14 cellular contexts compared by ENCODE assay signal in the genomic region with DNA sequence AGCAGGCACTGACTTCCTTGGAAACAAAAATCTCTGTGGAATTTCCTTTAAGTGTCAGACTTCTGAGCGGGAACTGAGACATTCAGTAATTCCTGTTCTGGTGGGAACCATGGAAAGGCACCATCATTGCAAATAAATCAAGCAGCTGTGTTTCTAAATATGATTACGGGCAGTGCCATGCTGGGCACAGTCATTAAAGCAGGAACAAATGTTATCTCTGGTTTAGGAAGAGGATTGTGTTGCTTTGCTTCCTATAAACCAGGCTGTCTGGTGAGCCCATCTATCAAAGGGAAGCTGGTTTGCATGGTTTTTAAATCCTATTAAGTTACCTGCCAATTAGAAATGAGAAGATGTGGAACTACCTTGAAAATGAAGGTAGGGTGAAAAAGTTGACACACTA.
A peak's percentile ranks its signal among the peaks of the same experiment; 100 is the strongest.
DNase-seq lines count a peak whose midpoint lies in the region; ATAC-seq and TF ChIP-seq lines count a peak whose summit lies in the region.
"Had no signal": no experiment of that assay in that cellular context is flagged by ENCODE, and none has a peak within 500 bp of the region (broad histone marks: within the 10 kb centered on the region; RNA-seq: fewer than 3 reads in every experiment).

No MANE protein-coding gene starts in this region.

- H3K27ac ChIP-seq in SK-N-SH (ENCODE audit: low read depth in 2 of 2, low read length in 1 of 2) (peak overlapping the region in 1 of 2 experiments; percentile 74; a peak in 2 of 4 replicates), thoracic aorta (peak overlapping the region; percentile 18 to 28), endodermal cell (ENCODE audit: low read depth, low read length) (no peak overlapping the region)
- H3K27ac ChIP-seq: BLaER1 treated with 17β-estradiol and CSF1 and Interleukin-3, amounts not matched to agents 10 nM and 100 nM; GM23248 had no signal

- TF ChIP-seq CTCF in SK-N-SH (IDR thresholded peaks at IDR 0.05) (no peak), endothelial cell (IDR thresholded peaks at IDR 0.05; ENCODE audit: unreplicated experiment) (no peak), thoracic aorta (IDR thresholded peaks at IDR 0.05) (no peak), endodermal cell (conservative IDR thresholded peaks at IDR 0.05) (no peak)

- TF ChIP-seq EP300 in SK-N-SH (IDR thresholded peaks at IDR 0.05; ENCODE audit: borderline replicate concordance in 1 of 2, low read depth in 1 of 2, low read length in 1 of 2), result peak in 1 of 2 experiments; percentile 37; a peak in 2 of 4 replicates

- peak; percentile 38 for DNase-seq in SK-N-SH
- no peak for DNase-seq in endothelial cell (ENCODE audit: low spot score)
- DNase-seq in left kidney (ENCODE audit: low read depth, low spot score), result peak; percentile 21
- DNase-seq in thoracic aorta (ENCODE audit: low spot score), result no peak
- DNase-seq in endodermal cell, result no peak
- DNase-seq: DMS 273 treated with DMSO at 0.1 percent for 48 hours, KBM-7, NCI-H1048, NCI-H774 had no signal

- H3K36me3 ChIP-seq in SK-N-SH (replicated peaks in 1 of 2; ENCODE audit: control insufficient read depth in 1 of 2, insufficient read depth in 2 of 2, low read length in 1 of 2) (no peaks in the 10 kb centered on the region), thoracic aorta (no peaks in the 10 kb centered on the region), endodermal cell (ENCODE audit: control insufficient read depth, insufficient read depth, low read length) (no peaks in the 10 kb centered on the region)
- H3K36me3 ChIP-seq: BLaER1 treated with 17β-estradiol and CSF1 and Interleukin-3, amounts not matched to agents 10 nM and 100 nM had no signal

- H2AFZ ChIP-seq in SK-N-SH (ENCODE audit: low read depth), result no peak overlapping the region
- H2AFZ ChIP-seq: GM23248 had no signal

- H3K9me3 Mint-ChIP-seq in endothelial cell (ENCODE audit: unreplicated experiment), result no peaks in the 10 kb centered on the region
- peaks cover 9% of the 10 kb centered on the region for H3K9me3 Mint-ChIP-seq in endodermal cell
- no peaks in the 10 kb centered on the region for H3K9me3 Mint-ChIP-seq in activated T-helper 17 cell treated with anti-CD3 and anti-CD28 coated beads, Interleukin-2, amount 50 U/mL, for 72 hours

- H3K4me3 ChIP-seq in SK-N-SH (ENCODE audit: low read depth in 2 of 2, low read length in 1 of 2) (no peak overlapping the region), thoracic aorta (no peak overlapping the region), endodermal cell (ENCODE audit: low read length) (no peak overlapping the region)
- H3K4me3 ChIP-seq: BLaER1 treated with 17β-estradiol and CSF1 and Interleukin-3, amounts not matched to agents 10 nM and 100 nM; GM23248 had no signal

- no peak overlapping the region for H3K4me3 Mint-ChIP-seq in endothelial cell (ENCODE audit: unreplicated experiment)
- no peak overlapping the region for H3K4me3 Mint-ChIP-seq in endodermal cell
- H3K4me3 Mint-ChIP-seq in activated T-helper 17 cell treated with anti-CD3 and anti-CD28 coated beads, Interleukin-2, amount 50 U/mL, for 72 hours, result no peak overlapping the region

- no peaks in the 10 kb centered on the region for H3K9me2 ChIP-seq in SK-N-SH

- H3K27me3 Mint-ChIP-seq in endothelial cell (ENCODE audit: unreplicated experiment), result peaks cover 2% of the 10 kb centered on the region
- H3K27me3 Mint-ChIP-seq in endodermal cell (ENCODE audit: insufficient read depth), result no peaks in the 10 kb centered on the region
- H3K27me3 Mint-ChIP-seq in activated T-helper 17 cell treated with anti-CD3 and anti-CD28 coated beads, Interleukin-2, amount 50 U/mL, for 72 hours, result no peaks in the 10 kb centered on the region

- no peak overlapping the region for H3K4me2 ChIP-seq in SK-N-SH
- H3K4me2 ChIP-seq: BLaER1 treated with 17β-estradiol and CSF1 and Interleukin-3, amounts not matched to agents 10 nM and 100 nM had no signal

- no peaks in the 10 kb centered on the region for H3F3A ChIP-seq in SK-N-SH (replicated peaks; ENCODE audit: insufficient read depth)

- H3K4me1 Mint-ChIP-seq in endothelial cell (ENCODE audit: unreplicated experiment), result peaks cover 12% of the 10 kb centered on the region
- H3K4me1 Mint-ChIP-seq in endodermal cell, result peaks cover 20% of the 10 kb centered on the region
- H3K4me1 Mint-ChIP-seq in activated T-helper 17 cell treated with anti-CD3 and anti-CD28 coated beads, Interleukin-2, amount 50 U/mL, for 72 hours, result no peaks in the 10 kb centered on the region

- 34% methylated on average over 2 of the region's 2 CpGs for WGBS in SK-N-SH (ENCODE audit: low lambda C conversion rate)
- WGBS in endodermal cell (ENCODE audit: insufficient coverage in 1 of 2, insufficient read length in 1 of 2), 2 experiments, result 95 to 96% methylated on average over 2 of the region's 2 CpGs

- H3K27me3 ChIP-seq in SK-N-SH (ENCODE audit: insufficient read depth) (no peaks in the 10 kb centered on the region), thoracic aorta (replicated peaks; ENCODE audit: insufficient read depth) (no peaks in the 10 kb centered on the region), endodermal cell (ENCODE audit: control insufficient read depth, insufficient read depth, low read length, poor library complexity, severe bottlenecking) (no peaks in the 10 kb centered on the region)
- H3K27me3 ChIP-seq: BLaER1 treated with 17β-estradiol and CSF1 and Interleukin-3, amounts not matched to agents 10 nM and 100 nM had no signal

- CTCF ChIA-PET in SK-N-SH (lab: Yijun Ruan, JAX), result no interaction called here

- H3K36me3 Mint-ChIP-seq in endothelial cell (ENCODE audit: low read depth, unreplicated experiment) (no peaks in the 10 kb centered on the region), endodermal cell (ENCODE audit: low read depth) (no peaks in the 10 kb centered on the region)
- no peaks in the 10 kb centered on the region for H3K36me3 Mint-ChIP-seq in activated T-helper 17 cell treated with anti-CD3 and anti-CD28 coated beads, Interleukin-2, amount 50 U/mL, for 72 hours (ENCODE audit: low read depth)

- H3K27ac Mint-ChIP-seq in endothelial cell (ENCODE audit: unreplicated experiment) (peak overlapping the region; percentile 9), endodermal cell (no peak overlapping the region)
- no peak overlapping the region for H3K27ac Mint-ChIP-seq in activated T-helper 17 cell treated with anti-CD3 and anti-CD28 coated beads, Interleukin-2, amount 50 U/mL, for 72 hours

- H3K79me2 ChIP-seq in SK-N-SH (ENCODE audit: insufficient read depth), result no peaks in the 10 kb centered on the region

- H4K20me1 ChIP-seq in SK-N-SH (ENCODE audit: insufficient read depth), result no peaks in the 10 kb centered on the region

- ATAC-seq in SK-N-SH treated with all-trans-retinoic acid at 6 μM for 48 hours, result no peak
- ATAC-seq in thoracic aorta (ENCODE audit: insufficient number of reproducible peaks, low FRiP score, low read depth), result no peak
- ATAC-seq in activated T-helper 17 cell treated with anti-CD3 and anti-CD28 coated beads, Interleukin-2, amount 50 U/mL, for 72 hours (replicated peaks), result no peak
- ATAC-seq in GM18520 (IDR thresholded peaks at IDR 0.05; ENCODE audit: unreplicated experiment), result no peak

- TF ChIP-seq RAD21 in SK-N-SH (IDR thresholded peaks at IDR 0.05; ENCODE audit: low read length), result 0 out of 2 replicates have a peak, but pooled peaks have one; percentile 6

- H3K9ac ChIP-seq in SK-N-SH (no peak overlapping the region), endodermal cell (ENCODE audit: extremely low read depth, low read length, poor library complexity, severe bottlenecking) (no peak overlapping the region)
- H3K9ac ChIP-seq: BLaER1 treated with 17β-estradiol and CSF1 and Interleukin-3, amounts not matched to agents 10 nM and 100 nM; GM23248 had no signal

- H3K4me1 ChIP-seq in SK-N-SH (ENCODE audit: control insufficient read depth in 1 of 2, insufficient read depth in 2 of 2, low read depth in 1 of 2, low read length in 1 of 2) (peaks cover 0 to 14% of the 10 kb centered on the region in 2 experiments; a peak in 2 of 4 replicates), thoracic aorta (ENCODE audit: control insufficient read depth in 1 of 2, low read depth in 2 of 2) (peaks cover 9 to 19% of the 10 kb centered on the region in 2 donors), endodermal cell (ENCODE audit: control insufficient read depth, insufficient read depth, low read length) (peaks cover 13% of the 10 kb centered on the region)

- POLR2A ChIA-PET in SK-N-SH (lab: Yijun Ruan, JAX), result no interaction called here

- H3K9me3 ChIP-seq in SK-N-SH (no peaks in the 10 kb centered on the region), thoracic aorta (no peaks in the 10 kb centered on the region), endodermal cell (ENCODE audit: control insufficient read depth, low read length) (peaks cover 9% of the 10 kb centered on the region)

TF ChIP-seq in SK-N-SH, 30 proteins besides CTCF, POLR2A, EP300 and RAD21:
- TF ChIP-seq GATA2 (CRISPR knock-in tag; IDR thresholded peaks at IDR 0.05) (0 out of 2 replicates have a peak, but pooled peaks have one; percentile 19), FOXJ3 (CRISPR knock-in tag; IDR thresholded peaks at IDR 0.05) (no peak), MXI1 (IDR thresholded peaks at IDR 0.05; ENCODE audit: low read depth, low read length) (no peak)

TF ChIP-seq in SK-N-SH treated with all-trans-retinoic acid at 6 μM for 48 hours, 23 proteins besides CTCF, POLR2A, EP300 and RAD21 (continues in another document):
- TF ChIP-seq ARNTL (CRISPR knock-in tag; IDR thresholded peaks at IDR 0.05; ENCODE audit: borderline replicate concordance, low read depth), result no peak
- no peak for TF ChIP-seq RARB (CRISPR knock-in tag; IDR thresholded peaks at IDR 0.05)
- TF ChIP-seq ZNF70 (CRISPR knock-in tag; IDR thresholded peaks at IDR 0.05), result no peak
- TF ChIP-seq ESRRG (CRISPR knock-in tag; IDR thresholded peaks at IDR 0.05), result no peak
- no peak for TF ChIP-seq ZFP30 (CRISPR knock-in tag; IDR thresholded peaks at IDR 0.05)
- no peak for TF ChIP-seq OSR1 (CRISPR knock-in tag; IDR thresholded peaks at IDR 0.05)
- TF ChIP-seq TCF4 (CRISPR knock-in tag; IDR thresholded peaks at IDR 0.05; ENCODE audit: borderline replicate concordance), result no peak

Comparison
In these comparisons a context has a peak if more than half of its experiments do, and no peak if none do; other contexts are left out.
1. DNase-seq: peak in SK-N-SH (single experiment) and left kidney (single experiment); none in endothelial cell (single experiment), thoracic aorta (single experiment) and endodermal cell (single experiment).